In the genomic region with DNA sequence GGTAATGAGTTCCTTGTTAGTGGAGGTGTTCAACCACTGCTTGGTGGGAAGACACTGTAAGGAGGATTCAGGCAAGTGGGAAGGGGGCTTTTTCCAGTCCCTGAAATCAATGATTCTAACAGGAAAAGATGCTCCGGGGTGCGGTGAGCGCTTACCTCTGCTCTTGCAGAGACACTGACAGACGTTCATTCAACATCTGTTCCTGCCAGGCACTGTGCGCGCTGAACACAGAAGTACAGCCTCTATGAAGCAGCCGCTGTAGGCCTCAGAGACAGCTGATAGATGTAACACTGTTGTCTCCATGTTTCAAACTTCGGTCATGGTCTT, we compare ENCODE assay signal across 1 cellular context.
TF ChIP-seq lines count a peak whose summit lies in the region.

No MANE protein-coding gene starts in this region.

TF ChIP-seq in SK-N-SH treated with all-trans-retinoic acid at 6 μM for 48 hours, 23 proteins besides CTCF, POLR2A, EP300 and RAD21 (continued from another document):
- TF ChIP-seq POU6F1 (CRISPR knock-in tag; IDR thresholded peaks at IDR 0.05; ENCODE audit: borderline replicate concordance, low read depth) (no peak), ZNF565 (CRISPR knock-in tag; conservative IDR thresholded peaks at IDR 0.05; ENCODE audit: low read depth) (no peak), ZC3H10 (CRISPR knock-in tag; IDR thresholded peaks at IDR 0.05) (no peak), ZFP3 (CRISPR knock-in tag; IDR thresholded peaks at IDR 0.05) (no peak)
TF ChIP-seq in SK-N-SH treated with all-trans-retinoic acid at 6 μM for 48 hours: peak in this region for 0.
